11 cellular contexts compared by ENCODE assay signal in genomic region chr11:73252577-73253191, GRCh38. TPM values are rescaled to one million over a fixed set of nuclear protein-coding genes. Genes with fewer than 3 reads are reported as not detected.
DNase-seq lines count a peak whose midpoint lies in the region; ATAC-seq, FAIRE-seq and TF ChIP-seq lines count a peak whose summit lies in the region.
"Had no signal": no experiment of that assay in that cellular context is flagged by ENCODE, and none has a peak within 500 bp of the region (broad histone marks: within the 10 kb centered on the region; RNA-seq: fewer than 3 reads in every experiment).

No MANE protein-coding gene starts in this region.

- no peaks in the 10 kb centered on the region for H3K36me3 Mint-ChIP-seq in type B pancreatic cell
- H3K36me3 Mint-ChIP-seq: brain, T-cell had no signal

- DNase-seq in left ventricle myocardium superior (no peak), cardiac septum (ENCODE audit: low spot score) (no peak), NCI-H2171 treated with DMSO at 0.1 percent for 48 hours (lab: John Stamatoyannopoulos, UW) (peak; percentile 61), bronchial epithelial cell (ENCODE audit: low read depth) (no peak), type B pancreatic cell (ENCODE audit: extremely low spot score, unreplicated experiment) (no peak), globus pallidus (ENCODE audit: low spot score) (no peak), urothelium cell line (ENCODE audit: low spot score) (no peak)
- DNase-seq: stimulated activated CD4-positive, alpha-beta T cell treated with anti-CD3 and anti-CD28 coated beads, Interleukin-2, amount 100 ng/mL, for 24 hours; T-cell had no signal

- FAIRE-seq in bronchial epithelial cell (lab: Jason Lieb, UNC) (no peak), urothelium cell line (lab: Jason Lieb, UNC) (no peak)

- H3K4me3 ChIP-seq in bronchial epithelial cell (ENCODE audit: low read depth, low read length), result no peak overlapping the region

- no peaks in the 10 kb centered on the region for H3K27me3 ChIP-seq in bronchial epithelial cell (ENCODE audit: control insufficient read depth, insufficient read depth, low read length)

- H3K27me3 Mint-ChIP-seq in type B pancreatic cell, result no peaks in the 10 kb centered on the region
- H3K27me3 Mint-ChIP-seq: brain, T-cell had no signal

- H3K4me1 Mint-ChIP-seq in type B pancreatic cell (ENCODE audit: unreplicated experiment), result peaks cover 10% of the 10 kb centered on the region
- H3K4me1 Mint-ChIP-seq: T-cell had no signal

- ATAC-seq in left ventricle myocardium superior (peak; percentile 30), GM18511 (IDR thresholded peaks at IDR 0.05; ENCODE audit: unreplicated experiment) (no peak)

- no peaks in the 10 kb centered on the region for H3K9me3 Mint-ChIP-seq in type B pancreatic cell
- H3K9me3 Mint-ChIP-seq: brain, T-cell had no signal

- H3K4me3 Mint-ChIP-seq in type B pancreatic cell, result no peak overlapping the region
- H3K4me3 Mint-ChIP-seq: brain, T-cell had no signal

- no peaks in the 10 kb centered on the region for H3K36me3 ChIP-seq in bronchial epithelial cell (ENCODE audit: control insufficient read depth, insufficient read depth, low read length)

- intact Hi-C loops in left ventricle myocardium superior (cut with micrococcal nuclease), result no loop called here
- intact Hi-C loops in cardiac septum (cut with DNase I), result no loop called here

- no peak overlapping the region for H3K27ac Mint-ChIP-seq in type B pancreatic cell
- H3K27ac Mint-ChIP-seq: T-cell had no signal

- TF ChIP-seq CTCF in bronchial epithelial cell (IDR thresholded peaks at IDR 0.05; ENCODE audit: insufficient read depth, low read length, severe bottlenecking) (peak; percentile 3), type B pancreatic cell (conservative IDR thresholded peaks at IDR 0.05) (peak; percentile 55)

RNA-seq across cellular contexts. Expression of gene P2RY6, which starts 19.5 kb away (rescaled TPM):
- total RNA-seq in left ventricle myocardium superior, result 1.5 TPM
- 6.9 TPM for total RNA-seq in cardiac septum
- total RNA-seq in bronchial epithelial cell, result 0.26 TPM in 1 of 2 replicates, not detected in the other
- 3.0 and 14.8 TPM in 2 replicates for total RNA-seq in type B pancreatic cell (ENCODE audit: low replicate concordance)

RNA-seq across cellular contexts. Expression of gene P2RY2, which starts 34.6 kb away (rescaled TPM):
- total RNA-seq in left ventricle myocardium superior, result 19.7 TPM
- 13.5 TPM for total RNA-seq in cardiac septum
- 9.0 and 13.7 TPM in 2 replicates for total RNA-seq in bronchial epithelial cell
- 12.1 and 25.3 TPM in 2 replicates for total RNA-seq in type B pancreatic cell (ENCODE audit: low replicate concordance)

RNA-seq across cellular contexts. Expression of gene ARHGEF17, which starts 55.4 kb away (rescaled TPM):
- total RNA-seq in left ventricle myocardium superior, result 52.0 TPM
- 82.6 TPM for total RNA-seq in cardiac septum
- 4.5 and 5.1 TPM in 2 replicates for total RNA-seq in bronchial epithelial cell
- 29.2 and 69.7 TPM in 2 replicates for total RNA-seq in type B pancreatic cell (ENCODE audit: low replicate concordance)
